Comparison of ENCODE assay signal across 26 cellular contexts in the genomic region with DNA sequence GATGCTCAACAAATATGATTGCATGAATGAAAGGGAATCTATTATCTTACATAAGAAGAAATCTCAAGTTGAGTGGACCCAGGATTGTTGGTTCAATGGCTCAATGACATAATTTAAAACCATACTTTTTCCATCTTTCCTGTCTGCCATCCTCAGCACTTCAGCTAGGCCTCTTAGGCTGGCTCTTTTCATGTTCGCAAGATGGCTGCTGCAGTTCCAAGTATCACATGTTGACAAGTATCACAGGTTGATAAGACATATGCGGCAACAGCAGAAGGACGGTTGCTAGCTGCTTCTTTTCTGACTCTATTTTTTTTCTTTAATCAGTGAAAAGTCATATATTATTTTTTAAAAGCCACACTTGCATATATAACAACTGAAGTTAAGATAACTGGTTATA.
DNase-seq lines count a peak whose midpoint lies in the region; ATAC-seq, FAIRE-seq and TF ChIP-seq lines count a peak whose summit lies in the region.
"Had no signal": no experiment of that assay in that cellular context is flagged by ENCODE, and none has a peak within 500 bp of the region (broad histone marks: within the 10 kb centered on the region; RNA-seq: fewer than 3 reads in every experiment).

No MANE protein-coding gene starts in this region.

- H3K9me3 ChIP-seq in Panc1 (ENCODE audit: control insufficient read depth, insufficient read depth, low read depth, low read length) (no peaks in the 10 kb centered on the region), RWPE2 (ENCODE audit: severe bottlenecking) (no peaks in the 10 kb centered on the region), H1 (ENCODE audit: insufficient read depth in 2 of 2, low read depth in 1 of 2, low read length in 1 of 2) (no peaks in the 10 kb centered on the region), neural progenitor cell (ENCODE audit: low read depth) (no peaks in the 10 kb centered on the region)
- H3K9me3 ChIP-seq: A549, BE2C had no signal

- ATAC-seq in Panc1 (no peak), RWPE2 (ENCODE audit: low read depth) (no peak), HG03442 (IDR thresholded peaks at IDR 0.05; ENCODE audit: unreplicated experiment) (no peak)
- ATAC-seq: A549, GM12878 had no signal

- H3K23me2 ChIP-seq in H1 (ENCODE audit: low read depth, low read length): no peaks in the 10 kb centered on the region

- H3K27me3 Mint-ChIP-seq in neural progenitor cell (ENCODE audit: insufficient read depth, low read depth): no peaks in the 10 kb centered on the region
- H3K27me3 Mint-ChIP-seq: CD4-positive, alpha-beta T cell; CD8-positive, alpha-beta memory T cell had no signal

- no peak for TF ChIP-seq EP300 in H1 (IDR thresholded peaks at IDR 0.05; ENCODE audit: borderline replicate concordance in 1 of 2, low read depth in 2 of 2, low read length in 2 of 2)

- H2BK20ac ChIP-seq in H1 (ENCODE audit: low read length): no peak overlapping the region

- in situ Hi-C loops in Panc1 (cut with HindIII; ENCODE audit: low pct_unique_long_range_greater_than_20kb, low sequenced_read_pairs): no loop called here

- CTCF ChIA-PET in Panc1 (lab: Charles Lee) (no interaction called here), H1 (lab: Charles Lee; ENCODE audit: partially characterized antibody) (interaction anchor here (0.6 to 2.1 kb wide), 7 partner anchors 10 to 368 kb away, joined by 3 to 6 read pairs (median 4); no protein-coding TSS in a partner anchor)

- no peak overlapping the region for H4K5ac ChIP-seq in H1 (ENCODE audit: insufficient read length, low read depth, low read length)

- no peaks in the 10 kb centered on the region for H3K79me1 ChIP-seq in H1 (ENCODE audit: low read depth, low read length)

- intact Hi-C loops in Panc1 (cut with micrococcal nuclease; ENCODE audit: unreplicated experiment): no loop called here

- H4K20me1 ChIP-seq in H1 (replicated peaks in 1 of 2; ENCODE audit: control insufficient read depth in 1 of 2, insufficient read depth in 2 of 2, low read length in 2 of 2) (no peaks in the 10 kb centered on the region), neural progenitor cell (ENCODE audit: low read depth) (no peaks in the 10 kb centered on the region)
- H4K20me1 ChIP-seq: BLaER1 treated with 17β-estradiol and CSF1 and Interleukin-3, amounts not matched to agents 10 nM and 100 nM had no signal

- no peak overlapping the region for H3K14ac ChIP-seq in H1 (ENCODE audit: insufficient read length)

- no peak for TF ChIP-seq POLR2A in H1 (IDR thresholded peaks at IDR 0.05; ENCODE audit: control extremely low read depth in 1 of 2, low read depth in 2 of 2, low read length in 2 of 2)

- POLR2A ChIA-PET in Panc1 (lab: Charles Lee): no interaction called here
- POLR2A ChIA-PET in H1 (lab: Charles Lee; ENCODE audit: partially characterized antibody): interaction anchor here (1.6 kb wide), 1 partner anchor 11 kb away, joined by 3 read pairs; no protein-coding TSS in a partner anchor

- H2AFZ ChIP-seq in H1 (ENCODE audit: low read length) (no peak overlapping the region), neural progenitor cell (replicated peaks) (no peak overlapping the region)

- H3K27me3 ChIP-seq in Panc1 (ENCODE audit: control insufficient read depth, insufficient read depth, low read length): no peaks in the 10 kb centered on the region
- no peaks in the 10 kb centered on the region for H3K27me3 ChIP-seq in RWPE2 (ENCODE audit: insufficient read depth, poor library complexity, severe bottlenecking)
- H3K27me3 ChIP-seq in H1 (replicated peaks in 1 of 4; ENCODE audit: control insufficient read depth in 3 of 4, extremely low read depth in 1 of 4, insufficient read depth in 3 of 4, low read length in 3 of 4): no peaks in the 10 kb centered on the region
- H3K27me3 ChIP-seq in neural progenitor cell: no peaks in the 10 kb centered on the region
- H3K27me3 ChIP-seq: BE2C; BLaER1 treated with 17β-estradiol and CSF1 and Interleukin-3, amounts not matched to agents 10 nM and 100 nM had no signal

- no peak overlapping the region for H4K8ac ChIP-seq in H1 (ENCODE audit: extremely low read depth, insufficient read depth, low read length)

- no peak overlapping the region for H3K4me3 Mint-ChIP-seq in neural progenitor cell
- H3K4me3 Mint-ChIP-seq: CD14-positive monocyte; CD4-positive, alpha-beta T cell; CD8-positive, alpha-beta memory T cell had no signal

- H2BK15ac ChIP-seq in H1 (ENCODE audit: low read length): no peak overlapping the region

- H3K4me3 ChIP-seq in Panc1 (ENCODE audit: low read depth in 2 of 2, low read length in 2 of 2) (no peak overlapping the region), RWPE2 (ENCODE audit: severe bottlenecking) (no peak overlapping the region), H1 (ENCODE audit: extremely low read depth in 1 of 4, insufficient read depth in 2 of 4, low read depth in 3 of 4, low read length in 4 of 4) (no peak overlapping the region), neural progenitor cell (no peak overlapping the region)
- H3K4me3 ChIP-seq: A549; BLaER1 treated with 17β-estradiol and CSF1 and Interleukin-3, amounts not matched to agents 10 nM and 100 nM; GM12878 had no signal

- peaks cover 1% of the 10 kb centered on the region for H3K36me3 Mint-ChIP-seq in neural progenitor cell
- H3K36me3 Mint-ChIP-seq: CD14-positive monocyte; CD8-positive, alpha-beta memory T cell had no signal

- H4K91ac ChIP-seq in H1 (replicated peaks; ENCODE audit: insufficient read length, low read length): no peak overlapping the region

- H3K4me1 Mint-ChIP-seq in neural progenitor cell: peaks cover 23% of the 10 kb centered on the region
- H3K4me1 Mint-ChIP-seq: CD14-positive monocyte; CD8-positive, alpha-beta memory T cell had no signal

- TF ChIP-seq CTCF in Panc1 (IDR thresholded peaks at IDR 0.05): no peak
- TF ChIP-seq CTCF in RWPE2 (IDR thresholded peaks at IDR 0.05; ENCODE audit: poor library complexity, severe bottlenecking): no peak
- TF ChIP-seq CTCF in H1 (IDR thresholded peaks at IDR 0.05; ENCODE audit: control extremely low read depth in 1 of 3, insufficient read depth in 1 of 3, low read depth in 1 of 3, low read length in 3 of 3): no peak
- no peak for TF ChIP-seq CTCF in neural progenitor cell (IDR thresholded peaks at IDR 0.05)

- no peak for FAIRE-seq in H1 (lab: Jason Lieb, UNC)
- FAIRE-seq: A549, D721Med, GM12878, GM19239 had no signal

- peak overlapping the region; percentile 75 for H3K27ac Mint-ChIP-seq in neural progenitor cell
- H3K27ac Mint-ChIP-seq: CD14-positive monocyte; CD4-positive, alpha-beta T cell; CD8-positive, alpha-beta memory T cell had no signal

- H3K4me1 ChIP-seq in Panc1 (ENCODE audit: control insufficient read depth, insufficient read depth, low read length) (peaks cover 22% of the 10 kb centered on the region), RWPE2 (ENCODE audit: insufficient read depth, poor library complexity, severe bottlenecking) (peaks cover 14% of the 10 kb centered on the region), H1 (replicated peaks in 1 of 4; ENCODE audit: control insufficient read depth in 3 of 4, insufficient read depth in 4 of 4, low read length in 3 of 4) (peaks cover 2 to 8% (median 5%) of the 10 kb centered on the region in 4 experiments; a peak in 5 of 7 replicates), neural progenitor cell (peaks cover 15% of the 10 kb centered on the region)
- H3K4me1 ChIP-seq: A549; BLaER1 treated with 17β-estradiol and CSF1 and Interleukin-3, amounts not matched to agents 10 nM and 100 nM had no signal

- no peak overlapping the region for H3K18ac ChIP-seq in H1 (ENCODE audit: extremely low read depth, low read length)

- peaks cover 5% of the 10 kb centered on the region for H3K9me3 Mint-ChIP-seq in neural progenitor cell
- H3K9me3 Mint-ChIP-seq: CD4-positive, alpha-beta T cell; CD8-positive, alpha-beta memory T cell had no signal

- H2BK12ac ChIP-seq in H1 (ENCODE audit: low read depth, low read length): no peak overlapping the region

- H3K79me2 ChIP-seq in H1 (ENCODE audit: control insufficient read depth in 1 of 2, insufficient read depth in 2 of 2, low read length in 2 of 2) (no peaks in the 10 kb centered on the region), neural progenitor cell (ENCODE audit: low read depth) (no peaks in the 10 kb centered on the region)

- no peak overlapping the region for H2AK5ac ChIP-seq in H1 (ENCODE audit: low read depth, low read length)

- no peak overlapping the region for H2BK120ac ChIP-seq in H1 (replicated peaks; ENCODE audit: low read depth, low read length)

- H3K27ac ChIP-seq in Panc1 (ENCODE audit: low read length) (peak overlapping the region; percentile 60; the same call in 1 of the 2 replicates), RWPE2 (ENCODE audit: poor library complexity, severe bottlenecking) (peak overlapping the region; percentile 91), H1 (ENCODE audit: low read depth, low read length) (no peak overlapping the region), neural progenitor cell (no peak overlapping the region)
- H3K27ac ChIP-seq: A549; BLaER1 treated with 17β-estradiol and CSF1 and Interleukin-3, amounts not matched to agents 10 nM and 100 nM had no signal

- H3K56ac ChIP-seq in H1 (replicated peaks; ENCODE audit: insufficient read length, low read depth, low read length): no peak overlapping the region

- WGBS in H1 (ENCODE audit: extremely low coverage in 1 of 2, insufficient coverage in 1 of 2, insufficient read length in 1 of 2, insufficient replicate concordance in 2 of 2, low coverage in 1 of 2, low lambda C conversion rate in 2 of 2, missing lambda C conversion rate in 1 of 2), 2 experiments: 93% methylated on average over 3 of the region's 3 CpGs; no CpG with 5 or more reads in 1 of the 2 experiments

- no peak overlapping the region for H2BK5ac ChIP-seq in H1 (ENCODE audit: low read depth, low read length)

- H3K4ac ChIP-seq in H1 (replicated peaks; ENCODE audit: insufficient read length, low read depth, low read length): no peak overlapping the region

- DNase-seq in Panc1 (ENCODE audit: low read depth, low spot score) (no peak), RWPE2 (ENCODE audit: low spot score) (no peak), H1 (ENCODE audit: low read depth in 1 of 2, low spot score in 2 of 2) (no peak), neural progenitor cell (ENCODE audit: low spot score) (no peak), glomerular visceral epithelial cell (ENCODE audit: extremely low spot score) (no peak), HT-29 (ENCODE audit: low spot score) (no peak)
- DNase-seq: 8988T; ACHN; AML-193; BE2C; CD4-positive, alpha-beta T cell; CD8-positive, alpha-beta memory T cell; DMS 273 treated with DMSO at 0.1 percent for 48 hours; DMS79; EL; GDM1; GOT3; H7; HCEC 1CT had no signal

- TF ChIP-seq RAD21 in H1 (IDR thresholded peaks at IDR 0.05 in 1 of 2, conservative IDR thresholded peaks at IDR 0.05 in 1 of 2; ENCODE audit: low read depth in 2 of 2, low read length in 2 of 2): no peak

- no TSS peak for BruUV-seq in Panc1 (replicated peaks; lab: Mats Ljungman, UMichigan)

- H3K4me2 ChIP-seq in H1 (ENCODE audit: insufficient read depth in 1 of 2, low read depth in 2 of 2, low read length in 2 of 2) (no peak overlapping the region), neural progenitor cell (no peak overlapping the region)
- H3K4me2 ChIP-seq: A549; BLaER1 treated with 17β-estradiol and CSF1 and Interleukin-3, amounts not matched to agents 10 nM and 100 nM had no signal

- peaks cover 6% of the 10 kb centered on the region for H3F3A ChIP-seq in neural progenitor cell (ENCODE audit: low read depth)

- H3K36me3 ChIP-seq in Panc1 (ENCODE audit: control insufficient read depth, insufficient read depth, low read length): no peaks in the 10 kb centered on the region
- H3K36me3 ChIP-seq in RWPE2 (ENCODE audit: low read depth): no peaks in the 10 kb centered on the region
- H3K36me3 ChIP-seq in H1 (ENCODE audit: control insufficient read depth in 2 of 4, insufficient read depth in 4 of 4, low read length in 3 of 4): no peaks in the 10 kb centered on the region
- no peaks in the 10 kb centered on the region for H3K36me3 ChIP-seq in neural progenitor cell
- H3K36me3 ChIP-seq: BE2C; BLaER1 treated with 17β-estradiol and CSF1 and Interleukin-3, amounts not matched to agents 10 nM and 100 nM had no signal

- H3K9ac ChIP-seq in H1 (replicated peaks in 1 of 4; ENCODE audit: extremely low read depth in 1 of 4, low read depth in 3 of 4, low read length in 3 of 4) (no peak overlapping the region), neural progenitor cell (no peak overlapping the region)
- H3K9ac ChIP-seq: BLaER1 treated with 17β-estradiol and CSF1 and Interleukin-3, amounts not matched to agents 10 nM and 100 nM had no signal

- H3K23ac ChIP-seq in H1 (ENCODE audit: insufficient read length): no peak overlapping the region

Comparison
In these comparisons a context has a peak if more than half of its experiments do, and no peak if none do; other contexts are left out.
1. H3K27ac ChIP-seq: peak in Panc1 (single experiment) and RWPE2 (single experiment); none in H1 (single experiment) and neural progenitor cell (single experiment).